Comparison of ENCODE assay signal across 22 cellular contexts in the genomic region with DNA sequence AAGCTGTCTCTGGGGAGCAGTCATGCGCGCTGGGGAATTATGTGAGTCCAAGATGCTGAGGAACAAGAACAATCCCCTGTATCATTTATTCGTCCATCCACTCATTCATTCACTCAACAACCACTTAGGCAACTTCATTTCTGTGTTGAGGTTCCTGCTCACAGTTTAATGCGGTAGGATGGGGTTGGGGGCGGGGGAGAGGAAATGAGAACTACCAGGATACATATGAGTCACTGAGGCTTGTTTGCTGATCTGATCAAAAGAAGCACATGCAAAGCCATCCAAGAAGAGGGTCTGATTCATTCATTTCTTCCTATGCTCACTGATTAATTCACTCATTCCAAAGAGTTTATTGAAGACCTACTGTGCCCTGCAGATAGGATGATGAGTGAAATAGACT. TPM values are rescaled to one million over a fixed set of nuclear protein-coding genes. Genes with fewer than 3 reads are reported as not detected.
DNase-seq lines count a peak whose midpoint lies in the region; ATAC-seq and TF ChIP-seq lines count a peak whose summit lies in the region.
"Had no signal": no experiment of that assay in that cellular context is flagged by ENCODE, and none has a peak within 500 bp of the region (broad histone marks: within the 10 kb centered on the region; RNA-seq: fewer than 3 reads in every experiment).

No MANE protein-coding gene starts in this region.

- H3K27me3 ChIP-seq in HAP-1 (ENCODE audit: low read depth), result no peaks in the 10 kb centered on the region
- H3K27me3 ChIP-seq: neural progenitor cell had no signal

- no peaks in the 10 kb centered on the region for H3K36me3 Mint-ChIP-seq in activated CD4-positive, alpha-beta memory T cell treated with anti-CD3 and anti-CD28 coated beads for 36 hours
- H3K36me3 Mint-ChIP-seq in activated CD4-positive, alpha-beta memory T cell treated with anti-CD3 and anti-CD28 coated beads, Interleukin-2, amount 10 ng/mL, durations not matched to agents 7 days and 5 days (ENCODE audit: low read depth), result no peaks in the 10 kb centered on the region
- no peaks in the 10 kb centered on the region for H3K36me3 Mint-ChIP-seq in osteocyte (ENCODE audit: unreplicated experiment)
- H3K36me3 Mint-ChIP-seq: activated naive CD8-positive, alpha-beta T cell treated with anti-CD3 and anti-CD28 coated beads, Interleukin-2, amount 10 ng/mL, durations not matched to agents 7 days and 5 days; CD4-positive, alpha-beta memory T cell; neural progenitor cell; stimulated activated effector memory CD8-positive, alpha-beta T cell treated with anti-CD3 and anti-CD28 coated beads, Interleukin-12 subunit alpha, Interleukin-12 subunit beta, amount 100 ng/mL, for 72 hours had no signal

- peaks cover 8% of the 10 kb centered on the region for H3K27me3 Mint-ChIP-seq in activated CD4-positive, alpha-beta memory T cell treated with anti-CD3 and anti-CD28 coated beads for 36 hours
- H3K27me3 Mint-ChIP-seq in activated CD4-positive, alpha-beta memory T cell treated with anti-CD3 and anti-CD28 coated beads, Interleukin-2, amount 10 ng/mL, durations not matched to agents 7 days and 5 days, result no peaks in the 10 kb centered on the region
- no peaks in the 10 kb centered on the region for H3K27me3 Mint-ChIP-seq in osteocyte (ENCODE audit: unreplicated experiment)
- H3K27me3 Mint-ChIP-seq: activated naive CD8-positive, alpha-beta T cell treated with anti-CD3 and anti-CD28 coated beads, Interleukin-2, amount 10 ng/mL, durations not matched to agents 7 days and 5 days had no signal

- H3K4me3 ChIP-seq in SK-N-MC, result peak overlapping the region; percentile 63
- no peak overlapping the region for H3K4me3 ChIP-seq in HAP-1
- H3K4me3 ChIP-seq: gastrocnemius medialis, neural progenitor cell, PC-9 had no signal

- H3K4me3 Mint-ChIP-seq in activated CD4-positive, alpha-beta memory T cell treated with anti-CD3 and anti-CD28 coated beads for 36 hours, result no peak overlapping the region
- H3K4me3 Mint-ChIP-seq in activated CD4-positive, alpha-beta memory T cell treated with anti-CD3 and anti-CD28 coated beads, Interleukin-2, amount 10 ng/mL, durations not matched to agents 7 days and 5 days, result no peak overlapping the region
- no peak overlapping the region for H3K4me3 Mint-ChIP-seq in osteocyte (ENCODE audit: unreplicated experiment)
- H3K4me3 Mint-ChIP-seq: activated CD4-positive, alpha-beta T cell treated with anti-CD3 and anti-CD28 coated beads, Interleukin-2, amount 10 ng/mL, durations not matched to agents 7 days and 5 days; activated naive CD8-positive, alpha-beta T cell treated with anti-CD3 and anti-CD28 coated beads, Interleukin-2, amount 10 ng/mL, durations not matched to agents 7 days and 5 days; CD4-positive, alpha-beta memory T cell; neural progenitor cell; stimulated activated effector memory CD8-positive, alpha-beta T cell treated with anti-CD3 and anti-CD28 coated beads, Interleukin-12 subunit alpha, Interleukin-12 subunit beta, amount 100 ng/mL, for 72 hours had no signal

- H3K9ac ChIP-seq in SK-N-MC (ENCODE audit: insufficient read length), result no peak overlapping the region
- H3K9ac ChIP-seq: neural progenitor cell had no signal

- no peak for ATAC-seq in HG02623 (IDR thresholded peaks at IDR 0.05; ENCODE audit: unreplicated experiment)
- ATAC-seq: gastrocnemius medialis; stimulated activated effector memory CD8-positive, alpha-beta T cell treated with anti-CD3 and anti-CD28 coated beads, Interleukin-12 subunit alpha, Interleukin-12 subunit beta, amount 100 ng/mL, for 72 hours had no signal

- TF ChIP-seq CTCF in osteocyte (IDR thresholded peaks at IDR 0.05), result no peak

- CTCF ChIA-PET in activated CD4-positive, alpha-beta memory T cell treated with anti-CD3 and anti-CD28 coated beads for 36 hours (lab: Charles Lee), result no interaction called here
- CTCF ChIA-PET in activated CD4-positive, alpha-beta memory T cell treated with anti-CD3 and anti-CD28 coated beads, Interleukin-2, amount 10 ng/mL, durations not matched to agents 7 days and 5 days (lab: Charles Lee), result no interaction called here

- peaks cover 28% of the 10 kb centered on the region for H3K4me1 ChIP-seq in HAP-1
- H3K4me1 ChIP-seq: gastrocnemius medialis had no signal

- H3K27ac Mint-ChIP-seq in activated CD4-positive, alpha-beta memory T cell treated with anti-CD3 and anti-CD28 coated beads for 36 hours, result no peak overlapping the region
- H3K27ac Mint-ChIP-seq in activated CD4-positive, alpha-beta memory T cell treated with anti-CD3 and anti-CD28 coated beads, Interleukin-2, amount 10 ng/mL, durations not matched to agents 7 days and 5 days, result no peak overlapping the region
- H3K27ac Mint-ChIP-seq in osteocyte (ENCODE audit: unreplicated experiment), result no peak overlapping the region
- H3K27ac Mint-ChIP-seq: activated CD4-positive, alpha-beta T cell treated with anti-CD3 and anti-CD28 coated beads, Interleukin-2, amount 10 ng/mL, durations not matched to agents 7 days and 5 days; activated naive CD8-positive, alpha-beta T cell treated with anti-CD3 and anti-CD28 coated beads, Interleukin-2, amount 10 ng/mL, durations not matched to agents 7 days and 5 days; CD4-positive, alpha-beta memory T cell; stimulated activated effector memory CD8-positive, alpha-beta T cell treated with anti-CD3 and anti-CD28 coated beads, Interleukin-12 subunit alpha, Interleukin-12 subunit beta, amount 100 ng/mL, for 72 hours had no signal

- H3K36me3 ChIP-seq in SK-N-MC (ENCODE audit: insufficient read depth, low read length), result no peaks in the 10 kb centered on the region
- no peaks in the 10 kb centered on the region for H3K36me3 ChIP-seq in HAP-1 (replicated peaks)
- H3K36me3 ChIP-seq: gastrocnemius medialis, neural progenitor cell had no signal

- POLR2A ChIA-PET in activated CD4-positive, alpha-beta memory T cell treated with anti-CD3 and anti-CD28 coated beads for 36 hours (lab: Charles Lee), result no interaction called here
- POLR2A ChIA-PET in activated CD4-positive, alpha-beta memory T cell treated with anti-CD3 and anti-CD28 coated beads, Interleukin-2, amount 10 ng/mL, durations not matched to agents 7 days and 5 days (lab: Charles Lee), result no interaction called here

- in situ Hi-C loops in HAP-1 (cut with MboI; ENCODE audit: low sequenced_read_pairs), result no loop called here

- H3K9me3 Mint-ChIP-seq in activated CD4-positive, alpha-beta memory T cell treated with anti-CD3 and anti-CD28 coated beads for 36 hours, result no peaks in the 10 kb centered on the region
- H3K9me3 Mint-ChIP-seq in activated CD4-positive, alpha-beta memory T cell treated with anti-CD3 and anti-CD28 coated beads, Interleukin-2, amount 10 ng/mL, durations not matched to agents 7 days and 5 days, result no peaks in the 10 kb centered on the region
- peaks cover 51% of the 10 kb centered on the region for H3K9me3 Mint-ChIP-seq in osteocyte (ENCODE audit: unreplicated experiment)
- H3K9me3 Mint-ChIP-seq: activated CD4-positive, alpha-beta T cell treated with anti-CD3 and anti-CD28 coated beads, Interleukin-2, amount 10 ng/mL, durations not matched to agents 7 days and 5 days; activated naive CD8-positive, alpha-beta T cell treated with anti-CD3 and anti-CD28 coated beads, Interleukin-2, amount 10 ng/mL, durations not matched to agents 7 days and 5 days; neural progenitor cell; stimulated activated effector memory CD8-positive, alpha-beta T cell treated with anti-CD3 and anti-CD28 coated beads, Interleukin-12 subunit alpha, Interleukin-12 subunit beta, amount 100 ng/mL, for 72 hours had no signal

- DNase-seq in activated CD4-positive, alpha-beta memory T cell treated with anti-CD3 and anti-CD28 coated beads for 36 hours, result peak; percentile 24
- DNase-seq in activated CD4-positive, alpha-beta memory T cell treated with anti-CD3 and anti-CD28 coated beads, Interleukin-2, amount 10 ng/mL, durations not matched to agents 7 days and 5 days, result no peak
- DNase-seq in M059J (ENCODE audit: low read depth) (peak; percentile 33), SK-N-MC (ENCODE audit: low read depth, low spot score) (no peak), osteocyte (ENCODE audit: extremely low spot score, unreplicated experiment) (peak; percentile 23), HAP-1 (ENCODE audit: low spot score in 2 of 2) (no peak), NCI-H69 (lab: John Stamatoyannopoulos, UW) (no peak)
- DNase-seq: 8988T; activated CD4-positive, alpha-beta T cell treated with anti-CD3 and anti-CD28 coated beads, Interleukin-2, amount 10 ng/mL, durations not matched to agents 7 days and 5 days; activated naive CD8-positive, alpha-beta T cell treated with anti-CD3 and anti-CD28 coated beads, Interleukin-2, amount 10 ng/mL, durations not matched to agents 7 days and 5 days; activated T-cell treated with anti-CD3 and anti-CD28 coated beads, Interleukin-2, amount 50 U/mL, for 1 hour; CD4-positive, alpha-beta memory T cell; DMS53; gastrocnemius medialis; NCI-H1048; NCI-H2081 treated with DMSO at 0.1 percent for 48 hours; NCI-H524; PC-9 had no signal

- H3K9me3 ChIP-seq in SK-N-MC (ENCODE audit: low read depth, low read length) (no peaks in the 10 kb centered on the region), HAP-1 (no peaks in the 10 kb centered on the region)
- H3K9me3 ChIP-seq: gastrocnemius medialis had no signal

- no peaks in the 10 kb centered on the region for H3K4me1 Mint-ChIP-seq in activated CD4-positive, alpha-beta memory T cell treated with anti-CD3 and anti-CD28 coated beads for 36 hours (ENCODE audit: low read depth)
- H3K4me1 Mint-ChIP-seq in activated CD4-positive, alpha-beta memory T cell treated with anti-CD3 and anti-CD28 coated beads, Interleukin-2, amount 10 ng/mL, durations not matched to agents 7 days and 5 days, result peaks cover 4% of the 10 kb centered on the region
- no peaks in the 10 kb centered on the region for H3K4me1 Mint-ChIP-seq in osteocyte (ENCODE audit: unreplicated experiment)
- H3K4me1 Mint-ChIP-seq: activated CD4-positive, alpha-beta T cell treated with anti-CD3 and anti-CD28 coated beads, Interleukin-2, amount 10 ng/mL, durations not matched to agents 7 days and 5 days; activated naive CD8-positive, alpha-beta T cell treated with anti-CD3 and anti-CD28 coated beads, Interleukin-2, amount 10 ng/mL, durations not matched to agents 7 days and 5 days; CD4-positive, alpha-beta memory T cell; stimulated activated effector memory CD8-positive, alpha-beta T cell treated with anti-CD3 and anti-CD28 coated beads, Interleukin-12 subunit alpha, Interleukin-12 subunit beta, amount 100 ng/mL, for 72 hours had no signal

- H3K27ac ChIP-seq in SK-N-MC, result no peak overlapping the region
- H3K27ac ChIP-seq: gastrocnemius medialis, neural progenitor cell, PC-9 had no signal

- intact Hi-C loops in activated CD4-positive, alpha-beta memory T cell treated with anti-CD3 and anti-CD28 coated beads for 36 hours (cut with micrococcal nuclease), result no loop called here

RNA-seq across cellular contexts. Expression of gene ZNF536, which starts 20.9 kb away (rescaled TPM):
- total RNA-seq in activated CD4-positive, alpha-beta memory T cell treated with anti-CD3 and anti-CD28 coated beads for 36 hours, result not detected
- total RNA-seq in activated CD4-positive, alpha-beta memory T cell treated with anti-CD3 and anti-CD28 coated beads, Interleukin-2, amount 10 ng/mL, durations not matched to agents 7 days and 5 days, result not detected
- not detected in 2 replicates for total RNA-seq in M059J (2014; rRNA removed; shearing (Covaris generic))
- total RNA-seq in osteocyte, result not detected in 2 replicates
- total RNA-seq: activated CD4-positive, alpha-beta T cell treated with anti-CD3 and anti-CD28 coated beads, Interleukin-2, amount 10 ng/mL, durations not matched to agents 7 days and 5 days; activated naive CD8-positive, alpha-beta T cell treated with anti-CD3 and anti-CD28 coated beads, Interleukin-2, amount 10 ng/mL, durations not matched to agents 7 days and 5 days; mononuclear cell; PC-9 had no signal

Comparison
In these comparisons a context has a peak if more than half of its experiments do, and no peak if none do; other contexts are left out.
1. DNase-seq: peak in activated CD4-positive, alpha-beta memory T cell treated with anti-CD3 and anti-CD28 coated beads for 36 hours (single experiment), M059J (single experiment) and osteocyte (single experiment); none in activated CD4-positive, alpha-beta memory T cell treated with anti-CD3 and anti-CD28 coated beads, Interleukin-2, amount 10 ng/mL, durations not matched to agents 7 days and 5 days (single experiment), SK-N-MC (single experiment), HAP-1 (0 of 2) and NCI-H69 (single experiment).